Comparison of ENCODE assay signal across 1 cellular context in genomic region chr16:21702259-21702658, GRCh38.
TF ChIP-seq lines count a peak whose summit lies in the region.

No MANE protein-coding gene starts in this region.

TF ChIP-seq in GM12878, 131 proteins besides CTCF, POLR2A, EP300 and RAD21 (continued from another document):
- TF ChIP-seq RELB (IDR thresholded peaks at IDR 0.05; ENCODE audit: low read depth) (peak; percentile 31; the same call in 1 of the 2 replicates), RBBP5 (conservative IDR thresholded peaks at IDR 0.05) (no peak), MTA2 (IDR thresholded peaks at IDR 0.05; ENCODE audit: low read depth) (peak; percentile 63; the same call in 1 of the 2 replicates), ASH2L (IDR thresholded peaks at IDR 0.05; ENCODE audit: borderline replicate concordance, low read depth) (no peak)
